ENCODE assay signal across 9 cellular contexts in the genomic region with DNA sequence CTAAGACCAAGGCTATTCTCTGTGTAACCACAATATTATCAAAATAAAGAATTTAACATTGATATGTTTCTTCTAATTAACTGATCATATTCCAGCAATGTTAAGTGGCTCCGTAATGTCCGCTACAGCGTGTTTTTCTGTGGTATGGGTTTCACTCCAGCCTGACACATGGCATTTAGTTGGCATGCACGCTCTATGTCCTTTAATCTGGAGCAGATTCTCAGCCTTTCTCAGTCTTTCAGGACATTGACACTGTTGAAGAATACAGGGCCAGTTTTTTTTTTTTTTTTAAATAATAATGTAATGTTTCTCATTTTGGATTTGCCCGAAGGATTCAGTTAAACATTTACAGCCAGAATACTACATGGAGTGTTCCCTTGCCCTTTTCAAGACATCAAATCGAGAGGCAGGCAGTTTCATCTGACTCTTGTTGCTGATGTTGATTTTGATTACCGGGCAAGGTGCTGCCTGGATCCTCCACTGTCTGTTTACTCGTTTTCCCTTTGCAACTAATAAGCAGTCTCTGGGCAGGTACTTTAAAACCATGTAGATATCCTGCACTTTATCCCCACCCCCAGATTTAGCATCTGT.
"Had no signal": no experiment of that assay in that cellular context is flagged by ENCODE, and none has a peak within 500 bp of the region (broad histone marks: within the 10 kb centered on the region; RNA-seq: fewer than 3 reads in every experiment).

No MANE protein-coding gene starts in this region.

- H3K27me3 Mint-ChIP-seq: IgD-negative memory B cell had no signal

- H3K4me3 ChIP-seq: GM23248, HAP-1 had no signal

- H3K4me1 ChIP-seq: HAP-1 had no signal

- H3K36me3 ChIP-seq: HAP-1 had no signal

- H3K27ac Mint-ChIP-seq: HFFc6, IgD-negative memory B cell had no signal

- H3K4me3 Mint-ChIP-seq: HFFc6 had no signal

- H2AFZ ChIP-seq: GM23248 had no signal

- H3K27ac ChIP-seq: GM23248, KMS-11 had no signal

- ATAC-seq: HCT116 had no signal

- DNase-seq: GM23248, GOT3, H7, HFFc6, KBM-7 had no signal

- H3K9me3 Mint-ChIP-seq: HFFc6, IgD-negative memory B cell had no signal

- H3K9ac ChIP-seq: GM23248, KMS-11 had no signal

- H3K4me2 ChIP-seq: KMS-11 had no signal

- H3K9me3 ChIP-seq: HAP-1 had no signal
